1 cellular context compared by ENCODE assay signal in the genomic region with DNA sequence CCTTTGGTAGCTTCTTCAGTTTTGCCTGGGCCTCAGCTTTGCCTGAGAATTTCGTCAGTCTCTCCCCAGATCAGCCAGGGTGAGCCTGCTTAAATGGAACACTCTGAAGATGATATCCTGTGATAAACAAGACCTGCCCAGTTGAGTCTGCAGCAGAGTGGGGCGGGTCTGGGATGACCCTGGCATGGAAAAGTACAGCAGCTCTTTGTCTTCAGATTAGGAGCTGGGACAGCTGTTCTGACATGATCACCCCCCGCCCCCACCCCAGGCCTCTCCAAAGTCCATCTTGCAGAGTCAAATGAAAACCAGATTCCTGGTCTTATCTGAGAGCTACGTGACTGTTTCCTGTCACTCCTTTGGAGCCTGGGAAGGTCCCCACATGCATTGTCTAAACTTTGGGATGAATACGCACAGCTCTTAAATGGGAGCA.
A peak's percentile ranks its signal among the peaks of the same experiment; 100 is the strongest.
TF ChIP-seq lines count a peak whose summit lies in the region.

No MANE protein-coding gene starts in this region.

TF ChIP-seq in HepG2, 621 proteins besides CTCF, POLR2A, EP300 and RAD21 (continued from another document and continues in another):
- TF ChIP-seq, protein P1, sequence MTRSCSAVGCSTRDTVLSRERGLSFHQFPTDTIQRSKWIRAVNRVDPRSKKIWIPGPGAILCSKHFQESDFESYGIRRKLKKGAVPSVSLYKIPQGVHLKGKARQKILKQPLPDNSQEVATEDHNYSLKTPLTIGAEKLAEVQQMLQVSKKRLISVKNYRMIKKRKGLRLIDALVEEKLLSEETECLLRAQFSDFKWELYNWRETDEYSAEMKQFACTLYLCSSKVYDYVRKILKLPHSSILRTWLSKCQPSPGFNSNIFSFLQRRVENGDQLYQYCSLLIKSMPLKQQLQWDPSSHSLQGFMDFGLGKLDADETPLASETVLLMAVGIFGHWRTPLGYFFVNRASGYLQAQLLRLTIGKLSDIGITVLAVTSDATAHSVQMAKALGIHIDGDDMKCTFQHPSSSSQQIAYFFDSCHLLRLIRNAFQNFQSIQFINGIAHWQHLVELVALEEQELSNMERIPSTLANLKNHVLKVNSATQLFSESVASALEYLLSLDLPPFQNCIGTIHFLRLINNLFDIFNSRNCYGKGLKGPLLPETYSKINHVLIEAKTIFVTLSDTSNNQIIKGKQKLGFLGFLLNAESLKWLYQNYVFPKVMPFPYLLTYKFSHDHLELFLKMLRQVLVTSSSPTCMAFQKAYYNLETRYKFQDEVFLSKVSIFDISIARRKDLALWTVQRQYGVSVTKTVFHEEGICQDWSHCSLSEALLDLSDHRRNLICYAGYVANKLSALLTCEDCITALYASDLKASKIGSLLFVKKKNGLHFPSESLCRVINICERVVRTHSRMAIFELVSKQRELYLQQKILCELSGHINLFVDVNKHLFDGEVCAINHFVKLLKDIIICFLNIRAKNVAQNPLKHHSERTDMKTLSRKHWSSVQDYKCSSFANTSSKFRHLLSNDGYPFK (CRISPR knock-in tag; IDR thresholded peaks at IDR 0.05; ENCODE audit: borderline replicate concordance) = no peak
- no peak for TF ChIP-seq ZSCAN9 (CRISPR knock-in tag; IDR thresholded peaks at IDR 0.05; ENCODE audit: borderline replicate concordance)
- peak; percentile 14 for TF ChIP-seq SKI (IDR thresholded peaks at IDR 0.05; ENCODE audit: partially characterized antibody)
- TF ChIP-seq ZNF225 (CRISPR knock-in tag; IDR thresholded peaks at IDR 0.05) = no peak
- no peak; the same call in 1 of the 2 replicates for TF ChIP-seq ZNF441 (CRISPR knock-in tag; IDR thresholded peaks at IDR 0.05; ENCODE audit: borderline replicate concordance)
- peak; percentile 68; the same call in 1 of the 2 replicates for TF ChIP-seq ZNF788 (CRISPR knock-in tag; IDR thresholded peaks at IDR 0.05; ENCODE audit: borderline replicate concordance)
- no peak for TF ChIP-seq FOXA1 (IDR thresholded peaks at IDR 0.05)
- TF ChIP-seq FOXA1 (CRISPR knock-in tag; IDR thresholded peaks at IDR 0.05) = peak; percentile 39; the same call in 1 of the 2 replicates
- no peak for TF ChIP-seq ZNF207 (IDR thresholded peaks at IDR 0.05; ENCODE audit: borderline replicate concordance)
- TF ChIP-seq ZFP82 (CRISPR knock-in tag; IDR thresholded peaks at IDR 0.05; ENCODE audit: borderline replicate concordance) = no peak
- TF ChIP-seq ZNF724P (CRISPR knock-in tag; IDR thresholded peaks at IDR 0.05; ENCODE audit: borderline replicate concordance) = no peak
- TF ChIP-seq ZNF792 (CRISPR knock-in tag; IDR thresholded peaks at IDR 0.05) = no peak
- no peak for TF ChIP-seq ZNF256 (CRISPR knock-in tag; conservative IDR thresholded peaks at IDR 0.05)
- no peak for TF ChIP-seq SRF (IDR thresholded peaks at IDR 0.05; ENCODE audit: low read depth, low read length)
- TF ChIP-seq CC2D1A (CRISPR knock-in tag; IDR thresholded peaks at IDR 0.05) = no peak
- TF ChIP-seq DPF2 (CRISPR knock-in tag; IDR thresholded peaks at IDR 0.05; ENCODE audit: borderline replicate concordance, low read depth) = peak; percentile 59
- TF ChIP-seq POLR2AphosphoS5 (IDR thresholded peaks at IDR 0.05; ENCODE audit: low read depth, low read length) = peak; percentile 41
- TF ChIP-seq SP5 (CRISPR knock-in tag; IDR thresholded peaks at IDR 0.05; ENCODE audit: borderline replicate concordance, low read depth) = peak; percentile 91
- TF ChIP-seq, protein P2, sequence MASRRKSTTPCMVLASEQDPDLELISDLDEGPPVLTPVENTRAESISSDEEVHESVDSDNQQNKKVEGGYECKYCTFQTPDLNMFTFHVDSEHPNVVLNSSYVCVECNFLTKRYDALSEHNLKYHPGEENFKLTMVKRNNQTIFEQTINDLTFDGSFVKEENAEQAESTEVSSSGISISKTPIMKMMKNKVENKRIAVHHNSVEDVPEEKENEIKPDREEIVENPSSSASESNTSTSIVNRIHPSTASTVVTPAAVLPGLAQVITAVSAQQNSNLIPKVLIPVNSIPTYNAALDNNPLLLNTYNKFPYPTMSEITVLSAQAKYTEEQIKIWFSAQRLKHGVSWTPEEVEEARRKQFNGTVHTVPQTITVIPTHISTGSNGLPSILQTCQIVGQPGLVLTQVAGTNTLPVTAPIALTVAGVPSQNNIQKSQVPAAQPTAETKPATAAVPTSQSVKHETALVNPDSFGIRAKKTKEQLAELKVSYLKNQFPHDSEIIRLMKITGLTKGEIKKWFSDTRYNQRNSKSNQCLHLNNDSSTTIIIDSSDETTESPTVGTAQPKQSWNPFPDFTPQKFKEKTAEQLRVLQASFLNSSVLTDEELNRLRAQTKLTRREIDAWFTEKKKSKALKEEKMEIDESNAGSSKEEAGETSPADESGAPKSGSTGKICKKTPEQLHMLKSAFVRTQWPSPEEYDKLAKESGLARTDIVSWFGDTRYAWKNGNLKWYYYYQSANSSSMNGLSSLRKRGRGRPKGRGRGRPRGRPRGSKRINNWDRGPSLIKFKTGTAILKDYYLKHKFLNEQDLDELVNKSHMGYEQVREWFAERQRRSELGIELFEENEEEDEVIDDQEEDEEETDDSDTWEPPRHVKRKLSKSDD (CRISPR knock-in tag; IDR thresholded peaks at IDR 0.05; ENCODE audit: low read depth) = no peak
- TF ChIP-seq HOXA3 (CRISPR knock-in tag; IDR thresholded peaks at IDR 0.05) = peak; percentile 64; the same call in 1 of the 2 replicates
- TF ChIP-seq, protein P3, sequence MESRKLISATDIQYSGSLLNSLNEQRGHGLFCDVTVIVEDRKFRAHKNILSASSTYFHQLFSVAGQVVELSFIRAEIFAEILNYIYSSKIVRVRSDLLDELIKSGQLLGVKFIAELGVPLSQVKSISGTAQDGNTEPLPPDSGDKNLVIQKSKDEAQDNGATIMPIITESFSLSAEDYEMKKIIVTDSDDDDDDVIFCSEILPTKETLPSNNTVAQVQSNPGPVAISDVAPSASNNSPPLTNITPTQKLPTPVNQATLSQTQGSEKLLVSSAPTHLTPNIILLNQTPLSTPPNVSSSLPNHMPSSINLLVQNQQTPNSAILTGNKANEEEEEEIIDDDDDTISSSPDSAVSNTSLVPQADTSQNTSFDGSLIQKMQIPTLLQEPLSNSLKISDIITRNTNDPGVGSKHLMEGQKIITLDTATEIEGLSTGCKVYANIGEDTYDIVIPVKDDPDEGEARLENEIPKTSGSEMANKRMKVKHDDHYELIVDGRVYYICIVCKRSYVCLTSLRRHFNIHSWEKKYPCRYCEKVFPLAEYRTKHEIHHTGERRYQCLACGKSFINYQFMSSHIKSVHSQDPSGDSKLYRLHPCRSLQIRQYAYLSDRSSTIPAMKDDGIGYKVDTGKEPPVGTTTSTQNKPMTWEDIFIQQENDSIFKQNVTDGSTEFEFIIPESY (CRISPR knock-in tag; IDR thresholded peaks at IDR 0.05) = no peak
- TF ChIP-seq, protein P4, sequence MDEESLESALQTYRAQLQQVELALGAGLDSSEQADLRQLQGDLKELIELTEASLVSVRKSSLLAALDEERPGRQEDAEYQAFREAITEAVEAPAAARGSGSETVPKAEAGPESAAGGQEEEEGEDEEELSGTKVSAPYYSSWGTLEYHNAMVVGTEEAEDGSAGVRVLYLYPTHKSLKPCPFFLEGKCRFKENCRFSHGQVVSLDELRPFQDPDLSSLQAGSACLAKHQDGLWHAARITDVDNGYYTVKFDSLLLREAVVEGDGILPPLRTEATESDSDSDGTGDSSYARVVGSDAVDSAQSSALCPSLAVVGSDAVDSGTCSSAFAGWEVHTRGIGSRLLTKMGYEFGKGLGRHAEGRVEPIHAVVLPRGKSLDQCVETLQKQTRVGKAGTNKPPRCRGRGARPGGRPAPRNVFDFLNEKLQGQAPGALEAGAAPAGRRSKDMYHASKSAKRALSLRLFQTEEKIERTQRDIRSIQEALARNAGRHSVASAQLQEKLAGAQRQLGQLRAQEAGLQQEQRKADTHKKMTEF (CRISPR knock-in tag; IDR thresholded peaks at IDR 0.05) = peak; percentile 71
- no peak for TF ChIP-seq ZNF619 (CRISPR knock-in tag; IDR thresholded peaks at IDR 0.05)
- TF ChIP-seq RARG (CRISPR knock-in tag; IDR thresholded peaks at IDR 0.05; ENCODE audit: low read depth) = no peak
- TF ChIP-seq SCMH1 (CRISPR knock-in tag; IDR thresholded peaks at IDR 0.05; ENCODE audit: borderline replicate concordance) = no peak
- TF ChIP-seq, protein P5, sequence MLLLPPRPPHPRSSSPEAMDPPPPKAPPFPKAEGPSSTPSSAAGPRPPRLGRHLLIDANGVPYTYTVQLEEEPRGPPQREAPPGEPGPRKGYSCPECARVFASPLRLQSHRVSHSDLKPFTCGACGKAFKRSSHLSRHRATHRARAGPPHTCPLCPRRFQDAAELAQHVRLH (CRISPR knock-in tag; IDR thresholded peaks at IDR 0.05; ENCODE audit: borderline replicate concordance, low read depth) = peak; percentile 38; the same call in 1 of the 2 replicates
- TF ChIP-seq NR2F1 (CRISPR knock-in tag; IDR thresholded peaks at IDR 0.05) = no peak
- no peak for TF ChIP-seq KAT8 (CRISPR knock-in tag; IDR thresholded peaks at IDR 0.05)
- TF ChIP-seq SP140L (CRISPR knock-in tag; IDR thresholded peaks at IDR 0.05; ENCODE audit: borderline replicate concordance) = no peak
- TF ChIP-seq NFE2 (CRISPR knock-in tag; IDR thresholded peaks at IDR 0.05) = no peak
- TF ChIP-seq NFKBIZ (CRISPR knock-in tag; IDR thresholded peaks at IDR 0.05) = no peak
- no peak for TF ChIP-seq IRX3 (CRISPR knock-in tag; IDR thresholded peaks at IDR 0.05; ENCODE audit: borderline replicate concordance, low read depth)
- peak; percentile 35; the same call in 1 of the 2 replicates for TF ChIP-seq BCL6 (CRISPR knock-in tag; IDR thresholded peaks at IDR 0.05)
- TF ChIP-seq CBX5 (CRISPR knock-in tag; IDR thresholded peaks at IDR 0.05; ENCODE audit: borderline replicate concordance) = no peak
- TF ChIP-seq PRMT3 (CRISPR knock-in tag; IDR thresholded peaks at IDR 0.05; ENCODE audit: borderline replicate concordance, low read depth) = no peak
- TF ChIP-seq ZBTB42 (CRISPR knock-in tag; IDR thresholded peaks at IDR 0.05) = peak; percentile 88
- TF ChIP-seq ZNF652 (CRISPR knock-in tag; IDR thresholded peaks at IDR 0.05; ENCODE audit: borderline replicate concordance, low read depth) = no peak
- TF ChIP-seq, protein P6, sequence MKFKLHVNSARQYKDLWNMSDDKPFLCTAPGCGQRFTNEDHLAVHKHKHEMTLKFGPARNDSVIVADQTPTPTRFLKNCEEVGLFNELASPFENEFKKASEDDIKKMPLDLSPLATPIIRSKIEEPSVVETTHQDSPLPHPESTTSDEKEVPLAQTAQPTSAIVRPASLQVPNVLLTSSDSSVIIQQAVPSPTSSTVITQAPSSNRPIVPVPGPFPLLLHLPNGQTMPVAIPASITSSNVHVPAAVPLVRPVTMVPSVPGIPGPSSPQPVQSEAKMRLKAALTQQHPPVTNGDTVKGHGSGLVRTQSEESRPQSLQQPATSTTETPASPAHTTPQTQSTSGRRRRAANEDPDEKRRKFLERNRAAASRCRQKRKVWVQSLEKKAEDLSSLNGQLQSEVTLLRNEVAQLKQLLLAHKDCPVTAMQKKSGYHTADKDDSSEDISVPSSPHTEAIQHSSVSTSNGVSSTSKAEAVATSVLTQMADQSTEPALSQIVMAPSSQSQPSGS (CRISPR knock-in tag; IDR thresholded peaks at IDR 0.05) = 0 out of 2 replicates have a peak, but pooled peaks have one; percentile 38
- peak; percentile 84 for TF ChIP-seq HNF4G (IDR thresholded peaks at IDR 0.05; ENCODE audit: borderline replicate concordance, low read depth, low read length)
- no peak for TF ChIP-seq HNF4G (CRISPR knock-in tag; IDR thresholded peaks at IDR 0.05; ENCODE audit: borderline replicate concordance, low read depth)
- TF ChIP-seq HDAC1 (CRISPR knock-in tag; IDR thresholded peaks at IDR 0.05) = peak; percentile 66
- 0 out of 2 replicates have a peak, but pooled peaks have one; percentile 34 for TF ChIP-seq ZNF335 (CRISPR knock-in tag; IDR thresholded peaks at IDR 0.05)
- TF ChIP-seq TCF7 (IDR thresholded peaks at IDR 0.05; ENCODE audit: low read depth) = peak; percentile 64
- TF ChIP-seq, protein P7, sequence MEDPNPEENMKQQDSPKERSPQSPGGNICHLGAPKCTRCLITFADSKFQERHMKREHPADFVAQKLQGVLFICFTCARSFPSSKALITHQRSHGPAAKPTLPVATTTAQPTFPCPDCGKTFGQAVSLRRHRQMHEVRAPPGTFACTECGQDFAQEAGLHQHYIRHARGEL (CRISPR knock-in tag; IDR thresholded peaks at IDR 0.05) = no peak
- TF ChIP-seq, protein P8, sequence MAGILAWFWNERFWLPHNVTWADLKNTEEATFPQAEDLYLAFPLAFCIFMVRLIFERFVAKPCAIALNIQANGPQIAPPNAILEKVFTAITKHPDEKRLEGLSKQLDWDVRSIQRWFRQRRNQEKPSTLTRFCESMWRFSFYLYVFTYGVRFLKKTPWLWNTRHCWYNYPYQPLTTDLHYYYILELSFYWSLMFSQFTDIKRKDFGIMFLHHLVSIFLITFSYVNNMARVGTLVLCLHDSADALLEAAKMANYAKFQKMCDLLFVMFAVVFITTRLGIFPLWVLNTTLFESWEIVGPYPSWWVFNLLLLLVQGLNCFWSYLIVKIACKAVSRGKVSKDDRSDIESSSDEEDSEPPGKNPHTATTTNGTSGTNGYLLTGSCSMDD (CRISPR knock-in tag; IDR thresholded peaks at IDR 0.05) = no peak
- TF ChIP-seq, protein P9, sequence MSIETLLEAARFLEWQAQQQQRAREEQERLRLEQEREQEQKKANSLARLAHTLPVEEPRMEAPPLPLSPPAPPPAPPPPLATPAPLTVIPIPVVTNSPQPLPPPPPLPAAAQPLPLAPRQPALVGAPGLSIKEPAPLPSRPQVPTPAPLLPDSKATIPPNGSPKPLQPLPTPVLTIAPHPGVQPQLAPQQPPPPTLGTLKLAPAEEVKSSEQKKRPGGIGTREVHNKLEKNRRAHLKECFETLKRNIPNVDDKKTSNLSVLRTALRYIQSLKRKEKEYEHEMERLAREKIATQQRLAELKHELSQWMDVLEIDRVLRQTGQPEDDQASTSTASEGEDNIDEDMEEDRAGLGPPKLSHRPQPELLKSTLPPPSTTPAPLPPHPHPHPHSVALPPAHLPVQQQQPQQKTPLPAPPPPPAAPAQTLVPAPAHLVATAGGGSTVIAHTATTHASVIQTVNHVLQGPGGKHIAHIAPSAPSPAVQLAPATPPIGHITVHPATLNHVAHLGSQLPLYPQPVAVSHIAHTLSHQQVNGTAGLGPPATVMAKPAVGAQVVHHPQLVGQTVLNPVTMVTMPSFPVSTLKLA (IDR thresholded peaks at IDR 0.05) = no peak
- 0 out of 2 replicates have a peak, but pooled peaks have one; percentile 48 for TF ChIP-seq ZMAT3 (CRISPR knock-in tag; conservative IDR thresholded peaks at IDR 0.05)
- no peak for TF ChIP-seq ZFAT (CRISPR knock-in tag; conservative IDR thresholded peaks at IDR 0.05)
- no peak for TF ChIP-seq KMT2B (CRISPR knock-in tag; IDR thresholded peaks at IDR 0.05)
- TF ChIP-seq, protein P10, sequence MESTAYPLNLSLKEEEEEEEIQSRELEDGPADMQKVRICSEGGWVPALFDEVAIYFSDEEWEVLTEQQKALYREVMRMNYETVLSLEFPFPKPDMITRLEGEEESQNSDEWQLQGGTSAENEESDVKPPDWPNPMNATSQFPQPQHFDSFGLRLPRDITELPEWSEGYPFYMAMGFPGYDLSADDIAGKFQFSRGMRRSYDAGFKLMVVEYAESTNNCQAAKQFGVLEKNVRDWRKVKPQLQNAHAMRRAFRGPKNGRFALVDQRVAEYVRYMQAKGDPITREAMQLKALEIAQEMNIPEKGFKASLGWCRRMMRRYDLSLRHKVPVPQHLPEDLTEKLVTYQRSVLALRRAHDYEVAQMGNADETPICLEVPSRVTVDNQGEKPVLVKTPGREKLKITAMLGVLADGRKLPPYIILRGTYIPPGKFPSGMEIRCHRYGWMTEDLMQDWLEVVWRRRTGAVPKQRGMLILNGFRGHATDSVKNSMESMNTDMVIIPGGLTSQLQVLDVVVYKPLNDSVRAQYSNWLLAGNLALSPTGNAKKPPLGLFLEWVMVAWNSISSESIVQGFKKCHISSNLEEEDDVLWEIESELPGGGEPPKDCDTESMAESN (CRISPR knock-in tag; conservative IDR thresholded peaks at IDR 0.05) = no peak
